Comparison of ENCODE assay signal across 11 cellular contexts in the genomic region with DNA sequence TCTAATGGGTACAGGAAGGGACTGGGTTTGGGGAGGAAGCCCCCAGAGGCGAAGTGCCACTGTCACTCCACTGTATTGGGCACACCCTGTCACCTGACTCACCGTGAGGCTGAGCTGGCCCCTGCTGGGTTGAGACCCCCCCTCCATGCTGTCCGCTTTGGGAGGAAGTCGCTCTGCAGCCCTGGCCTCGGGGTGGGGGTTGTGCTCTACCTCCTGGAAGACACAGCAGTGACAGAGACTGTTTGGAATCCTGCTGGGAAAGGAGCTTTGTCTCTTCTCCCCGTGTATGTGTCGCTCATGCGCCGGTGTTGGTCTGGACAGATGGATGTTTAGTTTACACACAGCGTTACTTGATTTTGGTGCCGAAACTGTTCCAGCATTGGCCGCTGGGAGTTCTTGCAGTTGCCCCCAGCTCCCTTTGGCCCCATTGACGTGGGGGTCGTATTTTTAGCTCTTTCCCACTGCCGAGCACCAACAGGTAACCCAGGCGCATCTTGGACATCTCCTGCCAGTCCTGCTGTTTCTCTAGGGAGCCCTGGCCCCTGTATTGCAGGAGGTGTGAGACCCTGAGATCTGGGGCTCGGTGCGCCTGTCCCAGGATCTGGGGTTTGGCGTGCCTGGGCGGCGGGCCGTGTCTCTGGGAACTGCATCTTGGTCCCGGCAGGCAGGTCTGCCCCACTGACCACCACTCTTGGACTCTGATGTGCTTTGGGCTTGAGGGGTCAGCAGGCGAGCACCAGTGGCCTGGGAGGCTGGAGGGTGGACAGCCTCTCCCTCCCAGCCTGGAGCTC. TPM values are rescaled to one million over a fixed set of nuclear protein-coding genes. Genes with fewer than 3 reads are reported as not detected.
DNase-seq lines count a peak whose midpoint lies in the region; ATAC-seq and TF ChIP-seq lines count a peak whose summit lies in the region.
"Had no signal": no experiment of that assay in that cellular context is flagged by ENCODE, and none has a peak within 500 bp of the region (broad histone marks: within the 10 kb centered on the region; RNA-seq: fewer than 3 reads in every experiment).

No MANE protein-coding gene starts in this region.

- H3K4me1 ChIP-seq in esophagus muscularis mucosa, result peaks cover 42 to 93% (median 91%) of the 10 kb centered on the region in 4 donors

- peak overlapping the region; percentile 75 for H3K27ac ChIP-seq in SK-N-MC
- H3K27ac ChIP-seq in esophagus muscularis mucosa (replicated peaks in 1 of 4), result peak overlapping the region; percentile 78 to 92 (median 80)

- H3K27me3 ChIP-seq in esophagus muscularis mucosa, result no peaks in the 10 kb centered on the region

- intact Hi-C loops in esophagus muscularis mucosa (cut with DNase I), result no loop called here
- intact Hi-C loops in Right ventricle myocardium superior (cut with DNase I), result loop anchor here (10.0 kb wide), 1 partner anchor 105 kb away; a partner anchor contains a TSS

- peaks cover 9% of the 10 kb centered on the region for H3K36me3 Mint-ChIP-seq in osteocyte (ENCODE audit: unreplicated experiment)

- 70% methylated on average over 11 of the region's 24 CpGs for WGBS in esophagus muscularis mucosa

- peak; percentile 19 for TF ChIP-seq EP300 in esophagus muscularis mucosa (IDR thresholded peaks at IDR 0.05)

- TF ChIP-seq POLR2A in esophagus muscularis mucosa (IDR thresholded peaks at IDR 0.05; ENCODE audit: low read depth), result no peak

- H3K4me3 ChIP-seq in SK-N-MC, result no peak overlapping the region
- H3K4me3 ChIP-seq in esophagus muscularis mucosa, result peak overlapping the region in 3 of 4 donors; percentile 7 to 17 (median 13)

- H3K36me3 ChIP-seq in SK-N-MC (ENCODE audit: insufficient read depth, low read length), result peaks cover 55% of the 10 kb centered on the region
- H3K36me3 ChIP-seq in esophagus muscularis mucosa, result peaks cover 0 to 46% (median 31%) of the 10 kb centered on the region in 4 donors

- peak in 1 of 3 experiments; percentile 4 for TF ChIP-seq CTCF in esophagus muscularis mucosa (IDR thresholded peaks at IDR 0.05)
- TF ChIP-seq CTCF in osteocyte (IDR thresholded peaks at IDR 0.05), result no peak

- no peaks in the 10 kb centered on the region for H3K9me3 Mint-ChIP-seq in osteocyte (ENCODE audit: unreplicated experiment)

- no peak overlapping the region for H3K9ac ChIP-seq in SK-N-MC (ENCODE audit: insufficient read length)

- ATAC-seq in Right ventricle myocardium superior (ENCODE audit: poor library complexity), result no peak

- H3K9me3 ChIP-seq in SK-N-MC (ENCODE audit: low read depth, low read length) (no peaks in the 10 kb centered on the region), esophagus muscularis mucosa (no peaks in the 10 kb centered on the region)

- H3K27me3 Mint-ChIP-seq in osteocyte (ENCODE audit: unreplicated experiment), result no peaks in the 10 kb centered on the region

- DNase-seq in HCEC 1CT (peak; percentile 45), SK-N-MC (ENCODE audit: low read depth, low spot score) (no peak), esophagus muscularis mucosa (ENCODE audit: extremely low spot score) (no peak), osteocyte (ENCODE audit: extremely low spot score, unreplicated experiment) (no peak), Right ventricle myocardium superior (no peak), DMS53 treated with DMSO at 0.1 percent for 48 hours (lab: John Stamatoyannopoulos, UW; ENCODE audit: unreplicated experiment) (no peak), epidermal melanocyte (ENCODE audit: insufficient read length, low spot score) (no peak), MV-4-11 (lab: John Stamatoyannopoulos, UW) (no peak)
- DNase-seq: GF-D8; mammary epithelial cell; stimulated activated CD4-positive, alpha-beta T cell treated with anti-CD3 and anti-CD28 coated beads, Interleukin-15, amount 100 ng/mL, for 24 hours had no signal

- peaks cover 67% of the 10 kb centered on the region for H3K4me1 Mint-ChIP-seq in osteocyte (ENCODE audit: unreplicated experiment)

- peak overlapping the region; percentile 95 for H3K27ac Mint-ChIP-seq in osteocyte (ENCODE audit: unreplicated experiment)

- H3K4me3 Mint-ChIP-seq in osteocyte (ENCODE audit: unreplicated experiment), result no peak overlapping the region

RNA-seq across cellular contexts. Expression of a gene that starts 30.3 kb away (rescaled TPM):
- total RNA-seq in esophagus muscularis mucosa, result 10 to 100 TPM; 20.8 to 59.3 (median 27.6) TPM
- total RNA-seq in osteocyte, result 30.4 and 33.1 TPM in 2 replicates
- total RNA-seq in Right ventricle myocardium superior, result 77.4 TPM

RNA-seq across cellular contexts. Expression of a gene that starts 49.5 kb away (rescaled TPM):
- total RNA-seq in esophagus muscularis mucosa (100 to 1,000 TPM in 1 of 4 donors, 10 to 100 TPM in 3; 33.2 to 110 (median 44.0) TPM), osteocyte (0.62 and 1.1 TPM in 2 replicates), Right ventricle myocardium superior (23.8 TPM)

Comparison
In these comparisons a context has a peak if more than half of its experiments do, and no peak if none do; other contexts are left out.
1. RNA of a gene that starts 49.5 kb away (total RNA-seq): 33.2 to 110 TPM in esophagus muscularis mucosa and 23.8 TPM in Right ventricle myocardium superior (single experiment); 0.62 to 1.1 TPM in osteocyte; every median in the first group is over 10 times any median in the second.